Comparison of ENCODE assay signal across 21 cellular contexts in the genomic region with DNA sequence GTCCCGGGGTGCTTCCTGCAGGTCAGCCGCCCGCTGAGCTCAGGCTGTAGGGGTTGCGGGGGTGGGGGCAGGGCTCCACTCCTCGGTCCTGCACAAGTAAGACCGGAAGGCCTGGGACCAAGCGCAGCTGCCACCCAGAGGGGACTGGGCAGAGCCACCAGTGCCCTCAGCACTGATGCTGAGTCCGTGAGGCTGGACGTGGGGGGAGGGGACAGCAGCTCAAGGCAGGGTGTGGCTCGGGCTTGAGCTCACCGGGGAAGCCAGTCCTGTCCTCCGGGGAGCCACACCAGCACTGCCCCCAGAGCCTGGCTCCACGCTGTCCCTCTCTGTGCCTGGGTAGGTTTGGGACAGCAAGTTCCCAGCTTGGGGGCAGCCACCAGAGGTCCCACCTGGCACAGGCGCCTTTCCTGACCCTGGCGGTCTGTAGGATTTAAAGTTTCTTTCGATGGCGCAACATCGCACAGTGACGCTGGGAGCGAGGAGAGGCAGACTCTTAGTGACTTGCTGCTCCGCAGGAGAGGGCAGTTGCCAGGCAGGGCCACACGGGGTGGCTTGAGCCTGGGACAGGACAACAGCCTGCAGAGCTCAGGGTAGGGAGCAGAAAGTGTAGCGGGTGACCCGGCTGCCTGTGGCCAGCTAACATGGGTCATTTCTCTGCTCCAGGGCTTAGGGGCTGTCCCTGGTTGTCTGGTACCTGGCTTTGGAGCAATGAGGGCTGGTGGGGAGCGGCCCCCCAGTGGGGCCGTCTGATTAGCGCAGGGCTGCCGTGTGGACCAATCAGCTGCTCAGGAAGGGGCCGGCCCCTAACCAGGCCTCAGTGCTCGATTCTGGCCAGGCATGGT. TPM values are rescaled to one million over a fixed set of nuclear protein-coding genes. Genes with fewer than 3 reads are reported as not detected.
DNase-seq lines count a peak whose midpoint lies in the region; ATAC-seq and TF ChIP-seq lines count a peak whose summit lies in the region.
"Had no signal": no experiment of that assay in that cellular context is flagged by ENCODE, and none has a peak within 500 bp of the region (broad histone marks: within the 10 kb centered on the region; RNA-seq: fewer than 3 reads in every experiment).

No MANE protein-coding gene starts in this region.

- H3K14ac ChIP-seq in H9 (ENCODE audit: insufficient read depth, low read length), result no peak overlapping the region

- H3K9me3 ChIP-seq in H9 (ENCODE audit: control insufficient read depth, low read depth, low read length), result no peaks in the 10 kb centered on the region
- H3K9me3 ChIP-seq in neural progenitor cell (ENCODE audit: low read depth), result no peaks in the 10 kb centered on the region
- H3K9me3 ChIP-seq: breast epithelium, left ventricle myocardium inferior, right lobe of liver had no signal

- no peaks in the 10 kb centered on the region for H3K36me3 ChIP-seq in neural progenitor cell
- H3K36me3 ChIP-seq: breast epithelium, esophagus muscularis mucosa, left ventricle myocardium inferior, right lobe of liver had no signal

- H3K4me1 ChIP-seq in H9 (ENCODE audit: insufficient read depth, low read length) (no peaks in the 10 kb centered on the region; the same call in 1 of the 2 replicates), neural progenitor cell (no peaks in the 10 kb centered on the region)
- H3K4me1 ChIP-seq: breast epithelium, esophagus muscularis mucosa, left ventricle myocardium inferior, right lobe of liver had no signal

- H3K23ac ChIP-seq in H9 (ENCODE audit: insufficient read length, low read depth, low read length), result no peak overlapping the region

- H4K20me1 ChIP-seq in H9 (ENCODE audit: control insufficient read depth, insufficient read depth, insufficient read length) (no peaks in the 10 kb centered on the region), neural progenitor cell (ENCODE audit: low read depth) (no peaks in the 10 kb centered on the region)

- no peaks in the 10 kb centered on the region for H3K79me2 ChIP-seq in H9 (ENCODE audit: insufficient read depth, low read length)
- H3K79me2 ChIP-seq in neural progenitor cell (ENCODE audit: low read depth), result no peaks in the 10 kb centered on the region

- no peak overlapping the region for H2BK15ac ChIP-seq in H9 (ENCODE audit: low read depth, low read length)

- H3K9ac ChIP-seq in H9 (ENCODE audit: extremely low read depth, insufficient read length, low read length), result no peak overlapping the region
- no peak overlapping the region for H3K9ac ChIP-seq in neural progenitor cell

- H2BK12ac ChIP-seq in H9 (ENCODE audit: insufficient read length, low read depth, low read length), result no peak overlapping the region

- H2AK5ac ChIP-seq in H9 (ENCODE audit: insufficient read length, low read length), result no peak overlapping the region

- H3K4me2 ChIP-seq in H9 (ENCODE audit: insufficient read depth, insufficient read length, low read length), result no peak overlapping the region
- no peak overlapping the region for H3K4me2 ChIP-seq in neural progenitor cell

- H3F3A ChIP-seq in neural progenitor cell (ENCODE audit: low read depth), result no peaks in the 10 kb centered on the region

- H3K4me3 ChIP-seq in coronary artery, result no peak overlapping the region
- no peak overlapping the region for H3K4me3 ChIP-seq in neural progenitor cell
- H3K4me3 ChIP-seq: breast epithelium, esophagus muscularis mucosa, left ventricle myocardium inferior, right lobe of liver had no signal

- no peaks in the 10 kb centered on the region for H3K23me2 ChIP-seq in H9 (ENCODE audit: insufficient read length, low read depth, low read length, poor library complexity, severe bottlenecking)

- no peak overlapping the region for H4K91ac ChIP-seq in H9 (ENCODE audit: insufficient read length, low read depth, low read length)

- H3K56ac ChIP-seq in H9 (ENCODE audit: insufficient read length, low read depth, low read length), result no peak overlapping the region

- DNase-seq in COLO668 (lab: John Stamatoyannopoulos, UW; ENCODE audit: unreplicated experiment) (peak; percentile 5), H9 (peak; percentile 57), coronary artery (ENCODE audit: low spot score) (peak; percentile 56), neural progenitor cell (ENCODE audit: low spot score) (peak; percentile 31), NCI-H2107 (lab: John Stamatoyannopoulos, UW) (no peak), SKM-1 (lab: John Stamatoyannopoulos, UW; ENCODE audit: unreplicated experiment) (no peak), NCI-H1694 (lab: John Stamatoyannopoulos, UW) (no peak)
- DNase-seq: activated CD4-positive, alpha-beta T cell treated with anti-CD3 and anti-CD28 coated beads, Interleukin-2, amount 50 U/mL, for 48 hours; left ventricle myocardium inferior; NCI-H146; NCI-H226; occipital lobe; SHP77 treated with DMSO at 0.1 percent for 48 hours; stimulated activated naive CD8-positive, alpha-beta T cell treated with anti-CD3 and anti-CD28 coated beads, Interleukin-15, amount 100 ng/mL, for 72 hours; T-helper 1 cell had no signal

- no peak overlapping the region for H4K5ac ChIP-seq in H9 (ENCODE audit: insufficient read length, low read depth, low read length)

- no peak for ATAC-seq in HG02852 (IDR thresholded peaks at IDR 0.05; ENCODE audit: unreplicated experiment)
- ATAC-seq: right lobe of liver; stimulated activated naive CD8-positive, alpha-beta T cell treated with anti-CD3 and anti-CD28 coated beads, Interleukin-15, amount 100 ng/mL, for 72 hours had no signal

- H3K27ac Mint-ChIP-seq in H9, result peak overlapping the region in 1 of 3 experiments; percentile 27; a peak in 2 of 7 replicates
- H3K27ac Mint-ChIP-seq in neural progenitor cell, result no peak overlapping the region
- H3K27ac Mint-ChIP-seq: activated T-helper 1 cell treated with anti-CD3 and anti-CD28 coated beads, Interleukin-12 subunit alpha, Interleukin-12 subunit beta, Interleukin-2, Interleukin-4 antibody, amounts not matched to agents 30 ng/mL and 10 ng/mL and 1 ng/mL, durations not matched to agents 14 hours and 24 hours and 36 hours; stimulated activated naive CD8-positive, alpha-beta T cell treated with anti-CD3 and anti-CD28 coated beads, Interleukin-15, amount 100 ng/mL, for 72 hours had no signal

- no peak overlapping the region for H2BK120ac ChIP-seq in H9 (ENCODE audit: low read depth, low read length, poor library complexity, severe bottlenecking)

- H4K8ac ChIP-seq in H9 (replicated peaks; ENCODE audit: insufficient read length, low read depth, low read length), result no peak overlapping the region

- no peaks in the 10 kb centered on the region for H3K9me3 Mint-ChIP-seq in H9
- no peaks in the 10 kb centered on the region for H3K9me3 Mint-ChIP-seq in neural progenitor cell
- H3K9me3 Mint-ChIP-seq: activated T-helper 1 cell treated with anti-CD3 and anti-CD28 coated beads, Interleukin-12 subunit alpha, Interleukin-12 subunit beta, Interleukin-2, Interleukin-4 antibody, amounts not matched to agents 30 ng/mL and 10 ng/mL and 1 ng/mL, durations not matched to agents 14 hours and 24 hours and 36 hours; stimulated activated naive CD8-positive, alpha-beta T cell treated with anti-CD3 and anti-CD28 coated beads, Interleukin-15, amount 100 ng/mL, for 72 hours had no signal

- no peak overlapping the region for H2BK20ac ChIP-seq in H9 (ENCODE audit: low read depth, low read length, poor library complexity, severe bottlenecking)

- H3K4me3 Mint-ChIP-seq in H9, result no peak overlapping the region
- no peak overlapping the region for H3K4me3 Mint-ChIP-seq in neural progenitor cell
- H3K4me3 Mint-ChIP-seq: activated T-helper 1 cell treated with anti-CD3 and anti-CD28 coated beads, Interleukin-12 subunit alpha, Interleukin-12 subunit beta, Interleukin-2, Interleukin-4 antibody, amounts not matched to agents 30 ng/mL and 10 ng/mL and 1 ng/mL, durations not matched to agents 14 hours and 24 hours and 36 hours; stimulated activated naive CD8-positive, alpha-beta T cell treated with anti-CD3 and anti-CD28 coated beads, Interleukin-15, amount 100 ng/mL, for 72 hours had no signal

- H3K27me3 ChIP-seq in H9 (ENCODE audit: insufficient read depth, low read length) (no peaks in the 10 kb centered on the region), neural progenitor cell (no peaks in the 10 kb centered on the region)
- H3K27me3 ChIP-seq: right lobe of liver had no signal

- H3K4ac ChIP-seq in H9 (ENCODE audit: low read depth, low read length), result no peak overlapping the region

- peaks cover 4 to 11% of the 10 kb centered on the region in 2 experiments for H3K4me1 Mint-ChIP-seq in H9
- peaks cover 3% of the 10 kb centered on the region for H3K4me1 Mint-ChIP-seq in neural progenitor cell
- H3K4me1 Mint-ChIP-seq: stimulated activated naive CD8-positive, alpha-beta T cell treated with anti-CD3 and anti-CD28 coated beads, Interleukin-15, amount 100 ng/mL, for 72 hours had no signal

- H2AFZ ChIP-seq in H9 (ENCODE audit: low read length) (no peak overlapping the region), neural progenitor cell (replicated peaks) (peak overlapping the region; percentile 46)

- WGBS in H9 (ENCODE audit: extremely low coverage, insufficient read length, low lambda C conversion rate), result no CpG with 5 or more reads among the region's 30 CpGs

- no peak overlapping the region for H2BK5ac ChIP-seq in H9 (ENCODE audit: insufficient read length, low read length)

- H3K27me3 Mint-ChIP-seq in H9 (ENCODE audit: low read depth) (peaks cover 2% of the 10 kb centered on the region), neural progenitor cell (ENCODE audit: insufficient read depth, low read depth) (peaks cover 7% of the 10 kb centered on the region)

- TF ChIP-seq CTCF in H9 (conservative IDR thresholded peaks at IDR 0.05), result no peak
- TF ChIP-seq CTCF in coronary artery (IDR thresholded peaks at IDR 0.05), result no peak
- no peak for TF ChIP-seq CTCF in neural progenitor cell (IDR thresholded peaks at IDR 0.05)

- no peak overlapping the region for H3K27ac ChIP-seq in H9 (ENCODE audit: insufficient read length, low read depth, low read length)
- H3K27ac ChIP-seq in coronary artery, result no peak overlapping the region
- H3K27ac ChIP-seq in neural progenitor cell, result no peak overlapping the region
- H3K27ac ChIP-seq: breast epithelium, esophagus muscularis mucosa, left ventricle myocardium inferior, right lobe of liver had no signal

- peak overlapping the region; percentile 13 for H3K18ac ChIP-seq in H9 (ENCODE audit: insufficient read length, low read depth, low read length)

- no peaks in the 10 kb centered on the region for H3K79me1 ChIP-seq in H9 (ENCODE audit: insufficient read depth, low read depth, low read length, poor library complexity, severe bottlenecking)

- no peak overlapping the region for H3T11ph ChIP-seq in H9 (ENCODE audit: low read length)

- H3K36me3 Mint-ChIP-seq in H9 (ENCODE audit: insufficient read depth in 1 of 3, low read depth in 3 of 3), result no peaks in the 10 kb centered on the region
- no peaks in the 10 kb centered on the region for H3K36me3 Mint-ChIP-seq in neural progenitor cell

RNA-seq across cellular contexts. Expression of gene LCN1, which starts 5.7 kb away (rescaled TPM):
- total RNA-seq in H9 (2021) (not detected in 2 replicates), neural progenitor cell (ENCODE audit: low replicate concordance) (not detected in 2 replicates)
- total RNA-seq: activated T-helper 1 cell treated with anti-CD3 and anti-CD28 coated beads, Interleukin-12 subunit alpha, Interleukin-12 subunit beta, Interleukin-2, Interleukin-4 antibody, amounts not matched to agents 30 ng/mL and 10 ng/mL and 1 ng/mL, durations not matched to agents 14 hours and 24 hours and 36 hours; breast epithelium; esophagus muscularis mucosa; left ventricle myocardium inferior; MCF 10A; occipital lobe; right lobe of liver had no signal

RNA-seq across cellular contexts. Expression of gene OBP2A, which starts 19.0 kb away (rescaled TPM):
- not detected in 2 replicates for total RNA-seq in H9 (2021)
- not detected in 2 replicates for total RNA-seq in neural progenitor cell (ENCODE audit: low replicate concordance)
- total RNA-seq: activated T-helper 1 cell treated with anti-CD3 and anti-CD28 coated beads, Interleukin-12 subunit alpha, Interleukin-12 subunit beta, Interleukin-2, Interleukin-4 antibody, amounts not matched to agents 30 ng/mL and 10 ng/mL and 1 ng/mL, durations not matched to agents 14 hours and 24 hours and 36 hours; breast epithelium; esophagus muscularis mucosa; left ventricle myocardium inferior; MCF 10A; occipital lobe; right lobe of liver had no signal

RNA-seq across cellular contexts. Expression of gene MRPS2, which starts 26.5 kb away (rescaled TPM):
- total RNA-seq in H9 (2021), result 81.0 and 84.2 TPM in 2 replicates
- 23.4 and 43.4 TPM in 2 replicates for total RNA-seq in neural progenitor cell (ENCODE audit: low replicate concordance)

RNA-seq across cellular contexts. Expression of gene PAEP, which starts 34.6 kb away (rescaled TPM):
- total RNA-seq in H9 (2021) (not detected in 2 replicates), neural progenitor cell (ENCODE audit: low replicate concordance) (not detected in 2 replicates)
- total RNA-seq: activated T-helper 1 cell treated with anti-CD3 and anti-CD28 coated beads, Interleukin-12 subunit alpha, Interleukin-12 subunit beta, Interleukin-2, Interleukin-4 antibody, amounts not matched to agents 30 ng/mL and 10 ng/mL and 1 ng/mL, durations not matched to agents 14 hours and 24 hours and 36 hours; breast epithelium; esophagus muscularis mucosa; left ventricle myocardium inferior; MCF 10A; occipital lobe; right lobe of liver had no signal

RNA-seq across cellular contexts. Expression of gene PPP1R26, which starts 47.4 kb away (rescaled TPM):
- 34.0 and 38.0 TPM in 2 replicates for total RNA-seq in H9 (2021)
- total RNA-seq in neural progenitor cell (ENCODE audit: low replicate concordance), result 23.0 and 48.7 TPM in 2 replicates

Comparison
In these comparisons a context has a peak if more than half of its experiments do, and no peak if none do; other contexts are left out.
1. DNase-seq: peak in COLO668 (single experiment), H9 (single experiment), coronary artery (single experiment) and neural progenitor cell (single experiment); none in NCI-H2107 (single experiment), SKM-1 (single experiment) and NCI-H1694 (single experiment).